In the genomic region with DNA sequence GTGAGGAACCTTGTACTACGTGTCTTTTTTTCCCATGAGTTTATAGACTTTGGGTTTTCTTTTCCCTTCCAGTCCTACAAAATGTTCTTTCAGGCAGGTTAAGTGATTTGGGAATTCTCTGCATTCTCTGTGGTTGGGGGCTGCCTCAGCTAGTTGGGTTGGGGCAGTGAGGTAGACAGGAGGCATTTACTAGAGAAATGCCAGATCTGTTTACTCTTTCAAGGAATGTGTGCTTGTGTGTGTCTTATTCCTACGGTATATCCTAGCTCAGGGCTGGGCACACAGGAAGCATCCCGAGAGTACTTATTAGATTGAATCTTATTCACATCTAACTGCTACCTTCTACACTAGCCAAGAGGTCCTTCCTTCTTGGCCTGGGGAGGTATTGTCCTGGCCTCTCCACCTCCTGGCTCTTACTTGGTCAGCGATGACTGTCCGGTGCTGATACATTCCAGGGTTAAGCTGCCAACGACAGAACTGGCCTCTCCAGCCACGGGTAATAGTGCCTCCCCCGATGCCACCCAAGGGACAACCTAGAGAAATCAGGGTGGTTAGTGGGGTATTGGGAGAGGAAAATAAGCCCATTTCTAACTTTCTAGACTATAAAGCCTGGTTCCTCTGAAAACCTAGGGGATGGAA, we compare ENCODE assay signal across 18 cellular contexts. TPM values are rescaled to one million over a fixed set of nuclear protein-coding genes. Genes with fewer than 3 reads are reported as not detected.
A peak's percentile ranks its signal among the peaks of the same experiment; 100 is the strongest.
DNase-seq lines count a peak whose midpoint lies in the region; ATAC-seq and TF ChIP-seq lines count a peak whose summit lies in the region.
"Had no signal": no experiment of that assay in that cellular context is flagged by ENCODE, and none has a peak within 500 bp of the region (broad histone marks: within the 10 kb centered on the region; RNA-seq: fewer than 3 reads in every experiment).

No MANE protein-coding gene starts in this region.

- intact Hi-C loops in dendritic cell treated with granulocyte-macrophage colony-stimulating factor and Interleukin-4, amounts not matched to agents 40 ng/mL and 50 ng/mL, for 4 days (cut with micrococcal nuclease): loop anchor here (1.0 kb wide), 1 partner anchor 11 kb away; no protein-coding TSS in a partner anchor

- H3K9me3 Mint-ChIP-seq in HFFc6: no peaks in the 10 kb centered on the region
- H3K9me3 Mint-ChIP-seq in dendritic cell treated with granulocyte-macrophage colony-stimulating factor and Interleukin-4, amounts not matched to agents 40 ng/mL and 50 ng/mL, for 4 days: no peaks in the 10 kb centered on the region
- H3K9me3 Mint-ChIP-seq: GM23338 had no signal

- H3K27ac Mint-ChIP-seq in HFFc6: peak overlapping the region; percentile 18; the same call in 1 of the 2 replicates
- peak overlapping the region; percentile 77 for H3K27ac Mint-ChIP-seq in dendritic cell treated with granulocyte-macrophage colony-stimulating factor and Interleukin-4, amounts not matched to agents 40 ng/mL and 50 ng/mL, for 4 days
- H3K27ac Mint-ChIP-seq: B cell, GM23338 had no signal

- H3K27me3 Mint-ChIP-seq in HFFc6 (ENCODE audit: insufficient read depth): no peaks in the 10 kb centered on the region; the same call in none of the 2 replicates
- no peaks in the 10 kb centered on the region for H3K27me3 Mint-ChIP-seq in dendritic cell treated with granulocyte-macrophage colony-stimulating factor and Interleukin-4, amounts not matched to agents 40 ng/mL and 50 ng/mL, for 4 days
- H3K27me3 Mint-ChIP-seq: B cell had no signal

- no peak for ATAC-seq in GM18520 (IDR thresholded peaks at IDR 0.05; ENCODE audit: unreplicated experiment)
- ATAC-seq: GM23338, HCT116 had no signal

- H3K4me3 ChIP-seq in neutrophil (ENCODE audit: low read depth in 1 of 2, low read length in 1 of 2) (no peak overlapping the region), stomach smooth muscle (ENCODE audit: low read length in 2 of 2) (no peak overlapping the region)
- H3K4me3 ChIP-seq: GM23338 had no signal

- peaks cover 39% of the 10 kb centered on the region for H3K36me3 Mint-ChIP-seq in HFFc6 (ENCODE audit: low read depth)
- H3K36me3 Mint-ChIP-seq in dendritic cell treated with granulocyte-macrophage colony-stimulating factor and Interleukin-4, amounts not matched to agents 40 ng/mL and 50 ng/mL, for 4 days (ENCODE audit: low read depth): peaks cover 89% of the 10 kb centered on the region

- H3K4me1 Mint-ChIP-seq in HFFc6 (ENCODE audit: low read depth): peaks cover 31% of the 10 kb centered on the region
- peaks cover 59% of the 10 kb centered on the region for H3K4me1 Mint-ChIP-seq in dendritic cell treated with granulocyte-macrophage colony-stimulating factor and Interleukin-4, amounts not matched to agents 40 ng/mL and 50 ng/mL, for 4 days (ENCODE audit: low read depth)

- H3K4me1 ChIP-seq in neutrophil (ENCODE audit: control insufficient read depth in 1 of 2, insufficient read depth in 1 of 2, low read depth in 1 of 2, low read length in 1 of 2) (peaks cover 28 to 31% of the 10 kb centered on the region in 2 experiments), stomach smooth muscle (ENCODE audit: control insufficient read depth, insufficient read depth, low read length) (peaks cover 30% of the 10 kb centered on the region)

- peaks cover 57% of the 10 kb centered on the region for H3K36me3 ChIP-seq in neutrophil
- H3K36me3 ChIP-seq in stomach smooth muscle (ENCODE audit: control insufficient read depth in 2 of 2, insufficient read depth in 2 of 2, low read length in 2 of 2): peaks cover 54 to 55% of the 10 kb centered on the region in 2 donors

- DNase-seq in HFFc6 (no peak), SHP77 (lab: John Stamatoyannopoulos, UW) (no peak), NCI-H2227 treated with DMSO at 0.1 percent for 48 hours (lab: John Stamatoyannopoulos, UW) (no peak)
- DNase-seq: ACHN, DND-41, NCI-H146, NCI-H2081, NCI-H510A, NCI-H774, RPMI8226 had no signal

- H3K27me3 ChIP-seq in neutrophil (no peaks in the 10 kb centered on the region), stomach smooth muscle (ENCODE audit: control insufficient read depth in 1 of 2, insufficient read depth in 2 of 2, low read length in 2 of 2) (no peaks in the 10 kb centered on the region)

- no peak overlapping the region for H3K4me3 Mint-ChIP-seq in HFFc6
- no peak overlapping the region for H3K4me3 Mint-ChIP-seq in dendritic cell treated with granulocyte-macrophage colony-stimulating factor and Interleukin-4, amounts not matched to agents 40 ng/mL and 50 ng/mL, for 4 days
- H3K4me3 Mint-ChIP-seq: B cell, GM23338 had no signal

- peak overlapping the region in 1 of 2 donors; percentile 36 for H3K9ac ChIP-seq in stomach smooth muscle (ENCODE audit: low read length in 2 of 2)

- H3K27ac ChIP-seq in neutrophil (peak overlapping the region; percentile 66), stomach smooth muscle (ENCODE audit: low read length) (peak overlapping the region; percentile 53)

- no peak for TF ChIP-seq CTCF in HFFc6 (IDR thresholded peaks at IDR 0.05)
- no peak for TF ChIP-seq CTCF in neutrophil (IDR thresholded peaks at IDR 0.05)

- no peaks in the 10 kb centered on the region for H3K9me3 ChIP-seq in neutrophil
- no peaks in the 10 kb centered on the region for H3K9me3 ChIP-seq in stomach smooth muscle (ENCODE audit: control insufficient read depth in 2 of 2, low read length in 2 of 2)

RNA-seq across cellular contexts. Expression of a gene that starts 5.0 kb away (rescaled TPM):
- total RNA-seq in HFFc6 (2021; fragmentation: NEBNext Ultra II Directional; extraction: Animal tissue kit (Norgen Biotek cat#: 25700)): 10 to 100 TPM; 22.9 to 25.7 (median 24.0) TPM

RNA-seq across cellular contexts. Expression of a gene that starts 5.1 kb away (rescaled TPM):
- total RNA-seq in HFFc6 (2021; fragmentation: NEBNext Ultra II Directional; extraction: Animal tissue kit (Norgen Biotek cat#: 25700)): 10 to 100 TPM; 27.6 to 35.1 (median 30.9) TPM

RNA-seq across cellular contexts. Expression of a gene that starts 10.1 kb away (rescaled TPM):
- total RNA-seq in HFFc6 (2021; fragmentation: NEBNext Ultra II Directional; extraction: Animal tissue kit (Norgen Biotek cat#: 25700)): not detected
- total RNA-seq: GM23338, SK-MEL-5 had no signal

RNA-seq across cellular contexts. Expression of a gene that starts 11.5 kb away (rescaled TPM):
- total RNA-seq in HFFc6 (2021; fragmentation: NEBNext Ultra II Directional; extraction: Animal tissue kit (Norgen Biotek cat#: 25700)): 100 to 1,000 TPM; 106 to 127 (median 114) TPM

RNA-seq across cellular contexts. Expression of a gene that starts 12.0 kb away (rescaled TPM):
- total RNA-seq in HFFc6 (2021; fragmentation: NEBNext Ultra II Directional; extraction: Animal tissue kit (Norgen Biotek cat#: 25700)): 100 to 1,000 TPM; 470 to 562 (median 491) TPM
